In genomic region chr22:36948273-36949055, GRCh38 we compare ENCODE assay signal across 18 cellular contexts. TPM values are rescaled to one million over a fixed set of nuclear protein-coding genes. Genes with fewer than 3 reads are reported as not detected.
DNase-seq lines count a peak whose midpoint lies in the region; TF ChIP-seq lines count a peak whose summit lies in the region.
"Had no signal": no experiment of that assay in that cellular context is flagged by ENCODE, and none has a peak within 500 bp of the region (broad histone marks: within the 10 kb centered on the region; RNA-seq: fewer than 3 reads in every experiment).

No MANE protein-coding gene starts in this region.

- H3K36me3 ChIP-seq in neutrophil (no peaks in the 10 kb centered on the region), neural progenitor cell (no peaks in the 10 kb centered on the region)
- H3K36me3 ChIP-seq: BE2C, HAP-1 had no signal

- H3K27ac ChIP-seq in neutrophil: peak overlapping the region; percentile 23
- no peak overlapping the region for H3K27ac ChIP-seq in neural progenitor cell

- H3K4me2 ChIP-seq in neural progenitor cell: no peak overlapping the region

- H3K9ac ChIP-seq in neural progenitor cell: no peak overlapping the region

- H3K4me1 Mint-ChIP-seq in neural progenitor cell: no peaks in the 10 kb centered on the region
- H3K4me1 Mint-ChIP-seq: CD8-positive, alpha-beta memory T cell had no signal

- peaks cover 6% of the 10 kb centered on the region for H3K27me3 Mint-ChIP-seq in neural progenitor cell (ENCODE audit: insufficient read depth, low read depth)

- H3K4me3 ChIP-seq in fibroblast of pulmonary artery (replicated peaks; ENCODE audit: low read depth, low read length): no peak overlapping the region
- H3K4me3 ChIP-seq in neutrophil (ENCODE audit: low read depth in 1 of 2, low read length in 1 of 2): no peak overlapping the region
- H3K4me3 ChIP-seq in neural progenitor cell: no peak overlapping the region
- H3K4me3 ChIP-seq: HAP-1 had no signal

- H4K20me1 ChIP-seq in neural progenitor cell (ENCODE audit: low read depth): no peaks in the 10 kb centered on the region

- H3K27me3 ChIP-seq in neutrophil (no peaks in the 10 kb centered on the region), neural progenitor cell (no peaks in the 10 kb centered on the region)
- H3K27me3 ChIP-seq: BE2C had no signal

- H3K9me3 ChIP-seq in neutrophil: no peaks in the 10 kb centered on the region
- no peaks in the 10 kb centered on the region for H3K9me3 ChIP-seq in neural progenitor cell (ENCODE audit: low read depth)
- H3K9me3 ChIP-seq: BE2C, HAP-1 had no signal

- H3K36me3 Mint-ChIP-seq in neural progenitor cell: no peaks in the 10 kb centered on the region
- H3K36me3 Mint-ChIP-seq: CD8-positive, alpha-beta memory T cell had no signal

- H3K27ac Mint-ChIP-seq in neural progenitor cell: no peak overlapping the region

- TF ChIP-seq CTCF in fibroblast of pulmonary artery (IDR thresholded peaks at IDR 0.05; ENCODE audit: low read length, missing control alignments) (no peak), neutrophil (IDR thresholded peaks at IDR 0.05) (no peak), neural progenitor cell (IDR thresholded peaks at IDR 0.05) (no peak)

- H3F3A ChIP-seq in neural progenitor cell (ENCODE audit: low read depth): peaks cover 4% of the 10 kb centered on the region

- H3K4me3 Mint-ChIP-seq in neural progenitor cell: no peak overlapping the region
- H3K4me3 Mint-ChIP-seq: CD8-positive, alpha-beta memory T cell had no signal

- H3K4me1 ChIP-seq in neutrophil (ENCODE audit: control insufficient read depth in 1 of 2, insufficient read depth in 1 of 2, low read depth in 1 of 2, low read length in 1 of 2): peaks cover 40 to 46% of the 10 kb centered on the region in 2 experiments
- peaks cover 5% of the 10 kb centered on the region for H3K4me1 ChIP-seq in neural progenitor cell
- H3K4me1 ChIP-seq: BE2C, HAP-1 had no signal

- peaks cover 2% of the 10 kb centered on the region for H3K9me3 Mint-ChIP-seq in neural progenitor cell
- H3K9me3 Mint-ChIP-seq: CD8-positive, alpha-beta memory T cell had no signal

- no peak overlapping the region for H2AFZ ChIP-seq in neural progenitor cell (replicated peaks)

- no peaks in the 10 kb centered on the region for H3K79me2 ChIP-seq in neural progenitor cell (ENCODE audit: low read depth)

- peak; percentile 68 for DNase-seq in EL
- DNase-seq in RPMI7951 (ENCODE audit: low read depth): peak; percentile 24
- peak; percentile 59 for DNase-seq in fibroblast of pulmonary artery (ENCODE audit: low read depth)
- DNase-seq in NCI-H526 (lab: John Stamatoyannopoulos, UW): no peak
- no peak for DNase-seq in neural progenitor cell (ENCODE audit: low spot score)
- no peak for DNase-seq in superior temporal gyrus (ENCODE audit: extremely low spot score)
- no peak for DNase-seq in T1000 (lab: John Stamatoyannopoulos, UW)
- DNase-seq: BE2C; CD8-positive, alpha-beta memory T cell; KBM-7; NCI-H1092; NCI-H1694; NCI-H446; NCI-H748 treated with DMSO at 0.1 percent for 48 hours; SHP77 treated with DMSO at 0.1 percent for 48 hours had no signal

RNA-seq across cellular contexts. Expression of gene CSF2RB, which starts 35.0 kb away (rescaled TPM):
- not detected in 2 replicates for total RNA-seq in RPMI7951 (2014; rRNA removed; shearing (Covaris generic))
- 0.03 TPM in 1 of 2 replicates, not detected in the other for total RNA-seq in neural progenitor cell (ENCODE audit: low replicate concordance)
- total RNA-seq: A673 had no signal

Comparison
In these comparisons a context has a peak if more than half of its experiments do, and no peak if none do; other contexts are left out.
1. DNase-seq: peak in EL (single experiment), RPMI7951 (single experiment) and fibroblast of pulmonary artery (single experiment); none in NCI-H526 (0 of 2), neural progenitor cell (single experiment), superior temporal gyrus (single experiment) and T1000 (single experiment).